8 cellular contexts compared by ENCODE assay signal in the genomic region with DNA sequence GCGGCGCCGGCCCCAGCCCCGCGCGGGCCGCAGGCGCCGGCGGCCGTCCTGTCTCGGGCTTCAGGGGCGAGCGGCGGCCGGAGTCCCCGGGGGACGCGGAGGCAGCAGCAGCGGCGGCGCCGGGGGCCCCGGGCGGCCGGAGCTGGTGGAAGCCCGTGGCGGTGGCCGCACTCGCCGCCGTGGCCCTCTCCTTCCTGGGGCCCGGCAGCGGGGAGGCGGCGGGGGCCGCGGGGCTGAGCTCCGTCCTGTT. TPM values are rescaled to one million over a fixed set of nuclear protein-coding genes. Genes with fewer than 3 reads are reported as not detected.
DNase-seq lines count a peak whose midpoint lies in the region; ATAC-seq and TF ChIP-seq lines count a peak whose summit lies in the region.
"Not testable (repeated sequence)": the region's sequence is repeated elsewhere in the genome, so short reads cannot be mapped to it uniquely, and the experiment has no call there.

No MANE protein-coding gene starts in this region.

- not testable (repeated sequence) for TF ChIP-seq POLR2A in right lobe of liver (IDR thresholded peaks at IDR 0.05)

- H3K4me1 ChIP-seq in right lobe of liver: peaks cover 0 to 22% (median 3%) of the 10 kb centered on the region in 4 donors

- H3K27me3 ChIP-seq in right lobe of liver: not testable (repeated sequence)

- not testable (repeated sequence) for H3K36me3 ChIP-seq in right lobe of liver

- not testable (repeated sequence) for TF ChIP-seq CTCF in AG09309 (IDR thresholded peaks at IDR 0.05; ENCODE audit: control insufficient read depth, insufficient read depth, low read depth, low read length, missing control alignments); epithelial cell of proximal tubule (conservative IDR thresholded peaks at IDR 0.05; ENCODE audit: low read depth, low read length); right lobe of liver (IDR thresholded peaks at IDR 0.05)

- H3K4me3 ChIP-seq in AG09309 (ENCODE audit: control insufficient read depth, low read depth, low read length) (peak overlapping the region; percentile 98), epithelial cell of proximal tubule (ENCODE audit: low read depth, low read length) (peak overlapping the region; percentile 87), right lobe of liver (peak overlapping the region; percentile 54 to 73 (median 61)), skin epidermis (peak overlapping the region; percentile 52 to 85 (median 63))

- H3K27ac ChIP-seq in right lobe of liver (peak overlapping the region; percentile 70 to 89 (median 83)), skin epidermis (peak overlapping the region; percentile 29 to 91 (median 70))

- not testable (repeated sequence) for H3K9me3 ChIP-seq in right lobe of liver

- ATAC-seq in GM19043 (IDR thresholded peaks at IDR 0.05; ENCODE audit: low read depth, unreplicated experiment): peak; percentile 2
- ATAC-seq in HG02623 (IDR thresholded peaks at IDR 0.05; ENCODE audit: unreplicated experiment): peak; percentile 10
- peak; percentile 16 for ATAC-seq in HG03521 (IDR thresholded peaks at IDR 0.05; ENCODE audit: unreplicated experiment)
- ATAC-seq in activated CD4-positive, CD25-positive, alpha-beta regulatory T cell treated with anti-CD3 and anti-CD28 coated beads, Interleukin-2, amount 50 U/mL, for 24 hours: peak; percentile 29 to 31
- peak in 3 of 4 donors; percentile 4 to 24 (median 6) for ATAC-seq in right lobe of liver

- DNase-seq in AG09309 (ENCODE audit: low read depth); epithelial cell of proximal tubule (ENCODE audit: low read depth); right lobe of liver: not testable (repeated sequence)

- WGBS in right lobe of liver (ENCODE audit: insufficient coverage, low coverage, low lambda C conversion rate, missing lambda C conversion rate): 0% methylated on average over 2 of the region's 39 CpGs

- intact Hi-C loops in right lobe of liver (cut with DNase I): loop anchor here in 1 of 2 donors (10.0 kb wide), 1 partner anchor 185 kb away; the partner anchor contains the start of genes ANKRD37 and LRP2BP

RNA-seq across cellular contexts. Expression of gene SNX25, which starts 0.4 kb away (rescaled TPM):
- 16.3 and 40.6 TPM in 2 replicates for total RNA-seq in epithelial cell of proximal tubule
- 10 to 100 TPM in 4 of 6 experiments, 1 to 10 TPM in 2; 8.0 to 13.0 (median 10.5) TPM for total RNA-seq in right lobe of liver

RNA-seq across cellular contexts. Expression of gene CFAP97, which starts 6.0 kb away (rescaled TPM):
- total RNA-seq in epithelial cell of proximal tubule (22.6 and 27.7 TPM in 2 replicates), right lobe of liver (10 to 100 TPM; 11.7 to 25.6 (median 20.5) TPM)
